In the genomic region with DNA sequence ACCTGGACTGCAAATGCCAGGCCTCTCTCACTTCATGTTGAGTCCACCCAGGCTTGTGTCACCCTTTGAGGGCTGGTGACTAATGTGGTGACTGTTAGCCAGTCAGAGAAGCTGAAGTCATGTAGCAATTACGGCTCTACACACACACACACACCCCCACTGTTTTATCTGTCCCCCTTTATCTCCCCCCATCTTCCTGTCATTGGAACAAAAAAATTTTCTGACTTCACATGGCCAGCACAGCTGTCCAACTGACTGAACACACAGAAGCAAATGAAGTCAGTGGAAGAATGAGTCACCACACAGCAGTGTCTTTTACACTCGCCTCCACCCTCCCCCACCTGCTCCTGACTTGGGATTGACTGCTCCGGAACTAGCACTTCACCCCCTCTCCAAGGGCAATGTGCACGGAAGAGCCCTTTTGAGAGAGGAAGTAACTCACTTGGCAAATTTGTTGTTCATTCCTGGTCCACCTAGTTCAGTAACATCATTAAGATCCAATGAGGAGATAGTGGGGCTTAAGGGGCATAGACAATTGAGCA, we compare ENCODE assay signal across 8 cellular contexts.
DNase-seq lines count a peak whose midpoint lies in the region; ATAC-seq, FAIRE-seq and TF ChIP-seq lines count a peak whose summit lies in the region.

No MANE protein-coding gene starts in this region.

- TF ChIP-seq POLR2A in NB4 (IDR thresholded peaks at IDR 0.05; ENCODE audit: extremely low read depth, insufficient read length): no peak
- TF ChIP-seq POLR2A in GM12878 (IDR thresholded peaks at IDR 0.05; ENCODE audit: low read depth, low read length): no peak
- no peak for TF ChIP-seq POLR2A in spleen (IDR thresholded peaks at IDR 0.05)

- no peak for TF ChIP-seq EP300 in GM12878 (IDR thresholded peaks at IDR 0.05; ENCODE audit: borderline replicate concordance in 1 of 2, control insufficient read depth in 1 of 2, low read depth in 2 of 2, low read length in 2 of 2)

- H3K27me3 ChIP-seq in GM12878 (replicated peaks in 1 of 2; ENCODE audit: control insufficient read depth in 2 of 2, insufficient read depth in 2 of 2, low read length in 1 of 2) (no peaks in the 10 kb centered on the region; a peak in 1 of 4 replicates), spleen (replicated peaks in 1 of 7) (peaks cover 0 to 8% (median 0%) of the 10 kb centered on the region in 7 donors)

- H3K79me2 ChIP-seq in GM12878 (ENCODE audit: control insufficient read depth, insufficient read depth, low read length): no peaks in the 10 kb centered on the region

- no peak for FAIRE-seq in GM12878 (lab: Jason Lieb, UNC)

- peak; percentile 66 for ATAC-seq in GM12878
- no peak for ATAC-seq in HG02973 (IDR thresholded peaks at IDR 0.05; ENCODE audit: unreplicated experiment)

- H2AFZ ChIP-seq in GM12878 (ENCODE audit: control insufficient read depth, low read depth, low read length): no peak overlapping the region

- H3K9ac ChIP-seq in GM12878 (ENCODE audit: control insufficient read depth, insufficient read depth, low read length): no peak overlapping the region

- H3K27ac ChIP-seq in GM12878 (ENCODE audit: control insufficient read depth, insufficient read depth) (no peak overlapping the region), spleen (no peak overlapping the region)

- H4K20me1 ChIP-seq in GM12878 (ENCODE audit: control insufficient read depth, insufficient read depth): no peaks in the 10 kb centered on the region

- 33% methylated on average over 4 of the region's 4 CpGs for WGBS in GM12878 (ENCODE audit: insufficient coverage, insufficient replicate concordance, low lambda C conversion rate, missing lambda C conversion rate)
- WGBS in spleen, 5 donors: 42 to 74% (median 59%) methylated on average over 4 of the region's 4 CpGs

- DNase-seq in Caki2 (ENCODE audit: low read depth) (peak; percentile 86), NB4 (ENCODE audit: low read depth) (peak; percentile 24), GM12878 (ENCODE audit: low read depth, low spot score) (no peak), medulla oblongata (ENCODE audit: extremely low spot score) (peak; percentile 10), spleen (no peak)
- no peak for DNase-seq in activated effector memory CD4-positive, alpha-beta T cell treated with Interleukin-2 at 50 U/mL for 16 hours
- DNase-seq in activated CD8-positive, alpha-beta memory T cell treated with anti-CD3 and anti-CD28 coated beads, Interleukin-2, amount 50 U/mL, for 4 hours: no peak

- H3K9me3 ChIP-seq in GM12878 (replicated peaks; ENCODE audit: control insufficient read depth, insufficient read depth, low read length) (no peaks in the 10 kb centered on the region), spleen (no peaks in the 10 kb centered on the region)

- no TSS peak for BruUV-seq in GM12878 (replicated peaks; lab: Mats Ljungman, UMichigan)

- intact Hi-C loops in GM12878 (cut with micrococcal nuclease; ENCODE audit: unreplicated experiment): no loop called here
- intact Hi-C loops in spleen (cut with DNase I; ENCODE audit: low total_unique reads): no loop called here

- no peak for TF ChIP-seq RAD21 in GM12878 (IDR thresholded peaks at IDR 0.05; ENCODE audit: insufficient read depth, low read depth, low read length)

- POLR2A ChIA-PET in GM12878 (lab: Charles Lee): no interaction called here

- no peak overlapping the region for H3K4me2 ChIP-seq in GM12878 (ENCODE audit: control insufficient read depth, insufficient read depth)

- SMC1A ChIA-PET in GM12878 (lab: Charles Lee; ENCODE audit: uncharacterized antibody, unreplicated experiment): no interaction called here

- in situ Hi-C loops in Caki2 (cut with HindIII; ENCODE audit: low pct_unique_long_range_greater_than_20kb, low sequenced_read_pairs) (no loop called here), GM12878 (cut with MboI) (no loop called here)

- no peak for TF ChIP-seq CTCF in NB4 (IDR thresholded peaks at IDR 0.05; ENCODE audit: low read depth, low read length)
- TF ChIP-seq CTCF in GM12878 (IDR thresholded peaks at IDR 0.05 in 2 of 3, conservative IDR thresholded peaks at IDR 0.05 in 1 of 3; ENCODE audit: control insufficient read depth in 2 of 3, extremely low read depth in 1 of 3, insufficient read depth in 1 of 3, low read depth in 3 of 3, low read length in 3 of 3): no peak
- no peak for TF ChIP-seq CTCF in spleen (IDR thresholded peaks at IDR 0.05 in 8 of 11, conservative IDR thresholded peaks at IDR 0.05 in 3 of 11)

- RAD21 ChIA-PET in GM12878 (lab: Charles Lee; ENCODE audit: unreplicated experiment): no interaction called here

- no peaks in the 10 kb centered on the region for H3K4me1 ChIP-seq in GM12878 (ENCODE audit: control insufficient read depth, insufficient read depth, low read length)
- H3K4me1 ChIP-seq in spleen: no peaks in the 10 kb centered on the region

- H3K36me3 ChIP-seq in GM12878 (ENCODE audit: control insufficient read depth in 2 of 2, insufficient read depth in 2 of 2, low read length in 1 of 2): no peaks in the 10 kb centered on the region
- no peaks in the 10 kb centered on the region for H3K36me3 ChIP-seq in spleen

- H3K4me3 ChIP-seq in NB4 (ENCODE audit: low read depth, low read length): no peak overlapping the region
- H3K4me3 ChIP-seq in GM12878: no peak overlapping the region
- no peak overlapping the region for H3K4me3 ChIP-seq in spleen

- CTCF ChIA-PET in GM12878 (lab: Yijun Ruan, JAX): interaction anchor here (1.8 kb wide), 1 partner anchor 11 kb away, joined by 6 read pairs; no protein-coding TSS in a partner anchor

TF ChIP-seq in GM12878, 131 proteins besides CTCF, POLR2A, EP300 and RAD21:
- TF ChIP-seq ZNF207 (IDR thresholded peaks at IDR 0.05; ENCODE audit: borderline replicate concordance) (no peak), IKZF2 (IDR thresholded peaks at IDR 0.05) (peak; percentile 17 to 21; a peak in 1 of 4 replicates), MYC (IDR thresholded peaks at IDR 0.05; ENCODE audit: insufficient read depth, insufficient read length, insufficient replicate concordance, low read length, severe bottlenecking) (no peak), SUPT20H (IDR thresholded peaks at IDR 0.05; ENCODE audit: borderline replicate concordance, control insufficient read depth, low read depth, low read length) (no peak), IKZF1 (conservative IDR thresholded peaks at IDR 0.05) (peak; percentile 68), ATF7 (IDR thresholded peaks at IDR 0.05; ENCODE audit: low read depth) (0 out of 2 replicates have a peak, but pooled peaks have one; percentile 44), BRCA1 (IDR thresholded peaks at IDR 0.05; ENCODE audit: low read depth, low read length) (no peak), TBL1XR1 (IDR thresholded peaks at IDR 0.05; ENCODE audit: low read depth, low read length) (no peak), SP1 (IDR thresholded peaks at IDR 0.05; ENCODE audit: low read depth, low read length) (no peak), RB1 (IDR thresholded peaks at IDR 0.05; ENCODE audit: borderline replicate concordance) (no peak)
- TF ChIP-seq, protein P1, sequence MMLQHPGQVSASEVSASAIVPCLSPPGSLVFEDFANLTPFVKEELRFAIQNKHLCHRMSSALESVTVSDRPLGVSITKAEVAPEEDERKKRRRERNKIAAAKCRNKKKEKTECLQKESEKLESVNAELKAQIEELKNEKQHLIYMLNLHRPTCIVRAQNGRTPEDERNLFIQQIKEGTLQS (IDR thresholded peaks at IDR 0.05; ENCODE audit: borderline replicate concordance, extremely low read depth, low read depth, low read length): no peak
TF ChIP-seq in GM12878: peak in this region for 3.

Comparison
In these comparisons a context has a peak if more than half of its experiments do, and no peak if none do; other contexts are left out.
1. DNase-seq: peak in Caki2 (single experiment), NB4 (single experiment) and medulla oblongata (single experiment); none in GM12878 (single experiment), activated effector memory CD4-positive, alpha-beta T cell treated with Interleukin-2 at 50 U/mL for 16 hours (single experiment), spleen (single experiment) and activated CD8-positive, alpha-beta memory T cell treated with anti-CD3 and anti-CD28 coated beads, Interleukin-2, amount 50 U/mL, for 4 hours (single experiment).